ENCODE assay signal across 8 cellular contexts in the genomic region with DNA sequence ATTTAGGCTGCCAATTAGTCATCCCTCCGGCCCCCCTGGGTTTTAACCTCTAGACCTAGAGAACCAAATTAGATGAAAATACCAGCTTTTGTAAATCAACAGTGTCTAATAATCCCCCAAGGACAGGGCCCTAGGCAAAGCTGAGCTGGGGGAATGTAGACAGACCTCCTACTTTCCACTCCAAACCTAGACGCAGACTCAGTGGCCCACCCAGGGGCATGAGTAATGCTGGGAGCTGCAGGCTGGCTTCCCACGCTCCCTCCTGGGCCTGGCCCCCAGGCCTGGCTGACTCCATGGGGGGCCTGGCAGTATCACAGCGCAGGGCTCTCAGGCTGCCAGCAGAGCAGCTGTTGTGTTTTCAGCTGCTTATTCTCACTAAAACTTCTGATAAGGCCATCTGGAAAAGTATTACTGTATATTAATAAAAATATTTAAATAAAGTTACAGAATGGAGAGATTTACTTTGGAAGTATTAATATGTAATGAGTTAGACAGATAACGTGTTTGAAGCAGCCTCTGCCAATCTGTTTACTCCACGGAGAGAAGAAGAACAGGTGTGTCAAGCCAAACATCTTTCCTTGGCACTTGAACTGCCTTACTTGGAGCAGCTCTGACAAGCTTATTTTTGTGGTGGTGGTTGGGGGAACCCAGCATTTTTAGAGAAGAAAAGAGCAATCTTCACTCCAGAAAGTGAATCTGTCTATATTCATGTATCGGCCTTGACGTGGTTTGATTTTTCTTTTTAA.
DNase-seq lines count a peak whose midpoint lies in the region; ATAC-seq and FAIRE-seq lines count a peak whose summit lies in the region.

No MANE protein-coding gene starts in this region.

- DNase-seq in Right ventricle myocardium superior (peak; percentile 60), cardiac septum (ENCODE audit: low spot score) (no peak), T1000 (lab: John Stamatoyannopoulos, UW) (peak; percentile 89), iPS-NIHi7 (ENCODE audit: extremely low spot score) (peak; percentile 58), urothelium cell line (ENCODE audit: low spot score) (peak; percentile 43), NCI-H82 treated with DMSO at 0.1 percent for 48 hours (lab: John Stamatoyannopoulos, UW; ENCODE audit: unreplicated experiment) (no peak), NCI-H2107 (lab: John Stamatoyannopoulos, UW) (no peak), SHP77 treated with DMSO at 0.1 percent for 48 hours (lab: John Stamatoyannopoulos, UW) (no peak)

- intact Hi-C loops in Right ventricle myocardium superior (cut with DNase I) (loop anchor here (10.0 kb wide), 1 partner anchor 287 kb away; no protein-coding TSS in a partner anchor), cardiac septum (cut with DNase I) (loop anchor here (5.0 to 10.0 kb wide), 2 partner anchors 79 to 277 kb away; no protein-coding TSS in a partner anchor)

- ATAC-seq in Right ventricle myocardium superior (ENCODE audit: poor library complexity), result peak; percentile 67

- FAIRE-seq in urothelium cell line (lab: Jason Lieb, UNC), result no peak

Comparison
In these comparisons a context has a peak if more than half of its experiments do, and no peak if none do; other contexts are left out.
1. DNase-seq: peak in Right ventricle myocardium superior (single experiment), T1000 (single experiment), iPS-NIHi7 (single experiment) and urothelium cell line (single experiment); none in cardiac septum (single experiment), NCI-H82 treated with DMSO at 0.1 percent for 48 hours (single experiment), NCI-H2107 (single experiment) and SHP77 treated with DMSO at 0.1 percent for 48 hours (single experiment).